In the genomic region with DNA sequence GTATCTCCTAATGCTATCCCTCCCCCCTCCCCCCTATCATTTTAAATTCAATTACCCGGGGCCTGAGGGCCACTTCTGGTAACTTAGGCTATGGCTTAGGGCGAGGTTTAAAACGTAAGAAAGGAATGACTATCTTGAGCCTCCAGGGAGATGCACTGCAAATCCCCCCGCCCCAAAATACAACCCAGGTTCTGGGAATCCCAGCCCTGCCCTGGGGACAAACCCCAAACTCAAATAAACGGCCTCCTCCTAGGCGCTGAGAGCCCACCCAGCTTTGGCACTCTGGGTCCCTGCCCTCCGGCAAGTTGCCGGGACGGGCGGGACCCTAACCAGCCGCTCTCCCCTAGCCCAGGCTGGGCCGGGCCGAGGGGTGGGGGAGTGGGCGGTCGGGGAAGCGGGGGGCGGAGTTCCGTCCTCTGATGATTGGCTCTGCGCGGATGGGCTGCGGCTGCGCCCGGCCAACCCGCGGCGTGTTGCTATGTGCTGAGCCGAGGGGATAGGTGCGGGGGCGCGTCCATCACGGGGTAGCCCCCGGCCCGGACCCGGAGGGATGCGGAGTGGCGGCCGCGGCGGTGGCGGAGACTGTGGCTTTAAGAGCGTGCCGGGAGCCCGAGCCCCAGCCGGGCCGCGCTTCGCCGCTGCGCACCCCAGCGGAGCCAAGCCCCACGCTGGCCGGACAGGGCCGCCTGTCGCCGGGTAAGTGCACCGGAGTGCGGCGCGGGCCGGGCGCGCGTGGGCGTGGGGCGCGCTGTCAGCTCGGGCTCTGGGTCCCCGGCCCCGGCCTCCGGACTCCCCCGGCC, we compare ENCODE assay signal across 8 cellular contexts. TPM values are rescaled to one million over a fixed set of nuclear protein-coding genes. Genes with fewer than 3 reads are reported as not detected.
DNase-seq lines count a peak whose midpoint lies in the region; ATAC-seq and TF ChIP-seq lines count a peak whose summit lies in the region.

Gene YPEL2, plus strand, starts transcription at position 527 of the 800 bp plus-strand sequence. CDS start 21,755 bp downstream, outside the sequence.

- H3K27me3 ChIP-seq in AG04450 (ENCODE audit: control insufficient read depth, insufficient read depth, low read length) (peaks cover 24% of the 10 kb centered on the region), spleen (replicated peaks in 1 of 7) (no peaks in the 10 kb centered on the region)

- H3K4me1 Mint-ChIP-seq in central memory CD8-positive, alpha-beta T cell = peaks cover 60% of the 10 kb centered on the region

- peak within 1 kb of the TSS; percentile 86 for H3K4me3 Mint-ChIP-seq in central memory CD8-positive, alpha-beta T cell

- peaks cover 28 to 81% (median 65%) of the 10 kb centered on the region in 6 donors for H3K4me1 ChIP-seq in spleen

- peak in 1 of 3 donors; percentile 56 for TF ChIP-seq POLR2A in spleen (IDR thresholded peaks at IDR 0.05)

- no peaks in the 10 kb centered on the region for H3K36me3 ChIP-seq in spleen

- H3K27me3 Mint-ChIP-seq in central memory CD8-positive, alpha-beta T cell = no peaks in the 10 kb centered on the region

- WGBS in spleen, 5 donors = 0 to 1% (median 1%) methylated on average over 26 to 71 of the region's 71 CpGs

- ATAC-seq in GM19035 (IDR thresholded peaks at IDR 0.05; ENCODE audit: unreplicated experiment) (peak; percentile 92), HG03342 (IDR thresholded peaks at IDR 0.05; ENCODE audit: unreplicated experiment) (peak; percentile 92)
- ATAC-seq in activated CD4-positive, CD25-positive, alpha-beta regulatory T cell treated with anti-CD3 and anti-CD28 coated beads, Interleukin-2, amount 50 U/mL, for 24 hours = peak; percentile 95
- peak; percentile 85 for ATAC-seq in central memory CD8-positive, alpha-beta T cell (replicated peaks; ENCODE audit: extremely low read depth, poor library complexity, severe bottlenecking)

- intact Hi-C loops in spleen (cut with DNase I; ENCODE audit: low total_unique reads) = loop anchor here (10.0 kb wide), 1 partner anchor 53 kb away; no protein-coding TSS in a partner anchor

- H3K27ac ChIP-seq in AG04450 (ENCODE audit: low read depth, low read length) (no peak within 1 kb of the TSS), spleen (peak within 1 kb of the TSS; percentile 67 to 95 (median 92))

- POLR2A ChIA-PET in AG04450 (lab: Yijun Ruan, JAX) = no interaction called here

- CTCF ChIA-PET in AG04450 (lab: Charles Lee) = no interaction called here

- peaks cover 10% of the 10 kb centered on the region for H3K36me3 Mint-ChIP-seq in central memory CD8-positive, alpha-beta T cell (ENCODE audit: insufficient read depth)

- peak within 1 kb of the TSS; percentile 93 for H3K27ac Mint-ChIP-seq in central memory CD8-positive, alpha-beta T cell (ENCODE audit: low read depth)

- H3K4me3 ChIP-seq in AG04450 (ENCODE audit: low read depth, low read length) (peak within 1 kb of the TSS; percentile 78), spleen (peak within 1 kb of the TSS; percentile 86 to 99 (median 96))

- no peaks in the 10 kb centered on the region; the same call in 1 of the 2 replicates for H3K9me3 ChIP-seq in AG04450 (ENCODE audit: control insufficient read depth, insufficient read depth, low read length)
- no peaks in the 10 kb centered on the region for H3K9me3 ChIP-seq in spleen

- no peaks in the 10 kb centered on the region for H3K9me3 Mint-ChIP-seq in central memory CD8-positive, alpha-beta T cell

- no peak for TF ChIP-seq CTCF in AG04450 (IDR thresholded peaks at IDR 0.05; ENCODE audit: low read depth, low read length)
- peak in 1 of 11 experiments; percentile 9 for TF ChIP-seq CTCF in spleen (IDR thresholded peaks at IDR 0.05 in 8 of 11, conservative IDR thresholded peaks at IDR 0.05 in 3 of 11)

- DNase-seq in AG04450 (ENCODE audit: low read depth, low spot score) = peak; percentile 84
- DNase-seq in NCI-H446 treated with DMSO at 0.1 percent for 48 hours (lab: John Stamatoyannopoulos, UW) = peak; percentile 79
- DNase-seq in central memory CD8-positive, alpha-beta T cell (ENCODE audit: low spot score in 2 of 2) = peak; percentile 68 to 74
- DNase-seq in iris pigment epithelial cell (ENCODE audit: low read depth) = peak; percentile 96
- peak; percentile 97 for DNase-seq in spleen

RNA-seq across cellular contexts. Expression of gene YPEL2, which starts in this region (rescaled TPM):
- polyA plus RNA-seq in AG04450 (2011; rRNA removed) = 6.0 and 7.7 TPM in 2 replicates
- polyA minus RNA-seq in AG04450 (2011; rRNA and poly(A)+ RNA removed) = 10.9 and 15.0 TPM in 2 replicates
- 10 to 100 TPM; 24.6 to 45.6 (median 36.2) TPM for total RNA-seq in spleen
- 1 to 10 TPM; 6.7 to 9.1 (median 9.0) TPM for polyA plus RNA-seq in spleen
